ENCODE assay signal across 8 cellular contexts in the genomic region with DNA sequence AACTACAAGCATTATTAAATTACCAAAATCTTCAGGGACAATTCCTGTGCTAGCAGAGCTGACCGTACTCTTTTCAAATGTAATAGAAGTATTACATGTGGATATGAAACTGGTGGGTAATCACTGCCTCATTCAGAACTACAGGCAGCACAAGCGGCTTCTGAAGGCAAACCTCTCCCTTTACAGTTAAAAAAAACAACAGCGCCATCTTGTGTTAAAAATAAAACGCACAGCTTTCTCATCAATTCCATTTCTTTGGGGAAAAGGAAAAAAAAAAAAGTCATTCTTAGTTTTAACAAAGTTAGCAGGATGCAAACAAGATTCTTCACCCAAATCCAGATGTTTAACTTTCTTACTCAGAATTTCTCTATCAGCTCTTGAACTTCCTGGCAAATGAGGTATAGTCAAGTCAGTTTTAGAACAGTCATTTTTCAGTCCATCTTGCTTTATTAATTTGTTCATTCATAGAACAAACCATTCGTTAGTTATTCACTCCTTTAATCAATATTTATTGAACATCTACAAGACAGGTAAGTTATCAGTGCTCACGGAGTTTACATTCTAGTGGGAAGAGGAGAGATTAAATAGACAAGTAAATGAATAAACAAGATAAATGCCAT.
DNase-seq lines count a peak whose midpoint lies in the region; ATAC-seq and TF ChIP-seq lines count a peak whose summit lies in the region.

No MANE protein-coding gene starts in this region.

- no peaks in the 10 kb centered on the region for H3K4me1 Mint-ChIP-seq in MCF 10A (ENCODE audit: insufficient read depth, unreplicated experiment)

- H3K27ac Mint-ChIP-seq in MCF 10A (ENCODE audit: low read depth, unreplicated experiment) = no peak overlapping the region

- ATAC-seq in GM18517 (IDR thresholded peaks at IDR 0.05; ENCODE audit: unreplicated experiment) (peak; percentile 73), HG03108 (IDR thresholded peaks at IDR 0.05; ENCODE audit: unreplicated experiment) (peak; percentile 63)

- H3K27me3 Mint-ChIP-seq in MCF 10A (ENCODE audit: insufficient read depth, unreplicated experiment) = peaks cover 84% of the 10 kb centered on the region

- H3K4me1 ChIP-seq in BE2C = no peaks in the 10 kb centered on the region

- CTCF ChIA-PET in MCF 10A (lab: Yijun Ruan, JAX) = interaction anchor here (0.6 to 2.2 kb wide), 31 partner anchors 8 to 1914 kb away, joined by 3 to 18 read pairs (median 3); a partner anchor contains a TSS

- intact Hi-C loops in MCF 10A (cut with micrococcal nuclease) = loop anchor here (1.0 to 5.0 kb wide), 6 partner anchors 61 to 1576 kb away; no protein-coding TSS in a partner anchor

- no peak overlapping the region for H3K4me3 Mint-ChIP-seq in MCF 10A (ENCODE audit: unreplicated experiment)

- no peaks in the 10 kb centered on the region for H3K36me3 ChIP-seq in BE2C

- H3K36me3 Mint-ChIP-seq in MCF 10A (ENCODE audit: insufficient read depth, unreplicated experiment) = no peaks in the 10 kb centered on the region

- peak; percentile 6 for DNase-seq in BE2C
- peak; percentile 33 for DNase-seq in NCI-H226
- peak; percentile 58 for DNase-seq in MCF 10A (ENCODE audit: unreplicated experiment)
- DNase-seq in kidney tubule cell (ENCODE audit: low spot score) = peak; percentile 64
- DNase-seq in amniotic stem cell (lab: John Stamatoyannopoulos, UW) = no peak
- DNase-seq in activated effector memory CD4-positive, alpha-beta T cell treated with Interleukin-2 at 50 U/mL for 16 hours = no peak

- POLR2A ChIA-PET in MCF 10A (lab: Yijun Ruan, JAX) = no interaction called here

- H3K4me3 ChIP-seq in BE2C (ENCODE audit: low read depth, low read length) = no peak overlapping the region

- H3K9me3 ChIP-seq in BE2C = no peaks in the 10 kb centered on the region

- BruUV-seq in MCF 10A (replicated peaks; lab: Mats Ljungman, UMichigan) = no TSS peak

- H3K9me3 Mint-ChIP-seq in MCF 10A (ENCODE audit: unreplicated experiment) = no peaks in the 10 kb centered on the region

- TF ChIP-seq CTCF in BE2C (IDR thresholded peaks at IDR 0.05; ENCODE audit: low read depth, low read length) (peak; percentile 41), MCF 10A (IDR thresholded peaks at IDR 0.05; ENCODE audit: unreplicated experiment) (peak; percentile 54)

- H3K27me3 ChIP-seq in BE2C = no peaks in the 10 kb centered on the region

Comparison
In these comparisons a context has a peak if more than half of its experiments do, and no peak if none do; other contexts are left out.
1. DNase-seq: peak in BE2C (single experiment), NCI-H226 (single experiment), MCF 10A (single experiment) and kidney tubule cell (single experiment); none in amniotic stem cell (single experiment) and activated effector memory CD4-positive, alpha-beta T cell treated with Interleukin-2 at 50 U/mL for 16 hours (single experiment).